ENCODE assay signal across 15 cellular contexts in genomic region chr19:18586311-18586710, GRCh38. TPM values are rescaled to one million over a fixed set of nuclear protein-coding genes. Genes with fewer than 3 reads are reported as not detected.
A peak's percentile ranks its signal among the peaks of the same experiment; 100 is the strongest.
DNase-seq lines count a peak whose midpoint lies in the region; ATAC-seq, FAIRE-seq and TF ChIP-seq lines count a peak whose summit lies in the region.
"Had no signal": no experiment of that assay in that cellular context is flagged by ENCODE, and none has a peak within 500 bp of the region (broad histone marks: within the 10 kb centered on the region; RNA-seq: fewer than 3 reads in every experiment).

No MANE protein-coding gene starts in this region.

- H3K9me3 Mint-ChIP-seq in endothelial cell (ENCODE audit: unreplicated experiment) = no peaks in the 10 kb centered on the region

- WGBS in pancreas, 2 donors = 46 to 63% methylated on average over 2 of the region's 2 CpGs

- peaks cover 38% of the 10 kb centered on the region for H3K4me1 Mint-ChIP-seq in endothelial cell (ENCODE audit: unreplicated experiment)

- H3K27ac ChIP-seq in A673 (ENCODE audit: low read depth, low read length, poor library complexity, severe bottlenecking) (no peak overlapping the region), pancreas (no peak overlapping the region)
- H3K27ac ChIP-seq: SJSA1 had no signal

- peaks cover 13% of the 10 kb centered on the region for H3K27me3 Mint-ChIP-seq in endothelial cell (ENCODE audit: unreplicated experiment)

- ATAC-seq in pancreas (no peak), HG02610 (IDR thresholded peaks at IDR 0.05; ENCODE audit: unreplicated experiment) (no peak), Right ventricle myocardium superior (ENCODE audit: poor library complexity) (no peak)

- no peak for FAIRE-seq in pancreas (lab: Jason Lieb, UNC)

- no peak overlapping the region for H3K4me3 ChIP-seq in A673 (ENCODE audit: low read depth, low read length, poor library complexity, severe bottlenecking)
- H3K4me3 ChIP-seq in pancreas = no peak overlapping the region
- H3K4me3 ChIP-seq: SJSA1 had no signal

- POLR2A ChIA-PET in A673 (lab: Charles Lee; ENCODE audit: low non-redundant PET) = no interaction called here

- H3K9me3 ChIP-seq in A673 (ENCODE audit: low read depth, low read length, poor library complexity, severe bottlenecking) = no peaks in the 10 kb centered on the region
- H3K9me3 ChIP-seq in pancreas = no peaks in the 10 kb centered on the region
- H3K9me3 ChIP-seq: BE2C, SJSA1 had no signal

- CTCF ChIA-PET in A673 (lab: Charles Lee) = no interaction called here

- H3K27me3 ChIP-seq in A673 (replicated peaks; ENCODE audit: insufficient read depth, low read depth, low read length, poor library complexity) (no peaks in the 10 kb centered on the region), pancreas (no peaks in the 10 kb centered on the region)
- H3K27me3 ChIP-seq: BE2C, SJSA1 had no signal

- peak overlapping the region; percentile 84 for H3K27ac Mint-ChIP-seq in endothelial cell (ENCODE audit: unreplicated experiment)

- H3K36me3 Mint-ChIP-seq in endothelial cell (ENCODE audit: low read depth, unreplicated experiment) = peaks cover 12% of the 10 kb centered on the region

- H3K4me3 Mint-ChIP-seq in endothelial cell (ENCODE audit: unreplicated experiment) = no peak overlapping the region

- H3K4me1 ChIP-seq in A673 (ENCODE audit: insufficient read depth, low read length, poor library complexity, severe bottlenecking) (peaks cover 16% of the 10 kb centered on the region), pancreas (peaks cover 0 to 6% (median 5%) of the 10 kb centered on the region in 3 donors)

- H3K36me3 ChIP-seq in A673 (ENCODE audit: insufficient read depth, low read length, poor library complexity, severe bottlenecking) (no peaks in the 10 kb centered on the region), pancreas (peaks cover 0 to 6% (median 0%) of the 10 kb centered on the region in 3 donors)
- H3K36me3 ChIP-seq: BE2C had no signal

- TF ChIP-seq CTCF in A673 (conservative IDR thresholded peaks at IDR 0.05; ENCODE audit: low read depth, low read length) (0 out of 2 replicates have a peak, but pooled peaks have one; percentile 13), endothelial cell (IDR thresholded peaks at IDR 0.05; ENCODE audit: unreplicated experiment) (no peak), pancreas (IDR thresholded peaks at IDR 0.05) (no peak)

- BruUV-seq in A673 (replicated peaks; lab: Mats Ljungman, UMichigan) = no TSS peak

- DNase-seq in A673 (ENCODE audit: low spot score) = no peak
- DNase-seq in GF-D8 (lab: John Stamatoyannopoulos, UW) = peak; percentile 39
- peak; percentile 43 for DNase-seq in NOMO-1 treated with dmso at 0.1 percent for 144 hours (lab: John Stamatoyannopoulos, UW; ENCODE audit: unreplicated experiment)
- DNase-seq in endothelial cell (ENCODE audit: low spot score) = no peak
- DNase-seq in pancreas = no peak
- DNase-seq in foreskin melanocyte = no peak
- DNase-seq in Right ventricle myocardium superior = no peak
- DNase-seq: activated gamma-delta T cell treated with Interleukin-2 at 50 U/mL for 16 hours, BE2C, NCI-H1092, NCI-H510A, retina had no signal

- intact Hi-C loops in A673 (cut with micrococcal nuclease; ENCODE audit: unreplicated experiment) = no loop called here
- intact Hi-C loops in pancreas (cut with DNase I) = no loop called here
- intact Hi-C loops in Right ventricle myocardium superior (cut with DNase I) = no loop called here

RNA-seq across cellular contexts. Expression of gene REX1BD, which starts 2.3 kb away (rescaled TPM):
- 61.4 and 74.9 TPM in 2 replicates for total RNA-seq in A673 (2021)
- total RNA-seq in endothelial cell (ENCODE audit: unreplicated experiment) = 88.8 TPM
- total RNA-seq in pancreas = 10 to 100 TPM; 30.0 to 46.2 (median 36.1) TPM
- 100 to 1,000 TPM; 122 to 158 TPM for polyA plus RNA-seq in pancreas
- 94.8 TPM for total RNA-seq in Right ventricle myocardium superior

RNA-seq across cellular contexts. Expression of gene UBA52, which starts 14.7 kb away (rescaled TPM):
- total RNA-seq in A673 (2021) (1,270 and 1,348 TPM in 2 replicates), endothelial cell (ENCODE audit: unreplicated experiment) (1,465 TPM), pancreas (100 to 1,000 TPM; 522 to 838 (median 679) TPM), Right ventricle myocardium superior (684 TPM)
- 100 to 1,000 TPM; 402 to 680 TPM for polyA plus RNA-seq in pancreas

RNA-seq across cellular contexts. Expression of gene CRLF1, which starts 20.3 kb away (rescaled TPM):
- total RNA-seq in A673 (2021) = 192 and 305 TPM in 2 replicates
- 0.74 TPM for total RNA-seq in endothelial cell (ENCODE audit: unreplicated experiment)
- 1 to 10 TPM in 5 of 6 donors, under 1 TPM in 1; 0.87 to 9.1 (median 4.1) TPM for total RNA-seq in pancreas
- polyA plus RNA-seq in pancreas = 10 to 100 TPM in 1 of 2 donors, 1 to 10 TPM in 1; 9.6 to 20.3 TPM
- total RNA-seq in Right ventricle myocardium superior = 20.6 TPM

RNA-seq across cellular contexts. Expression of gene TMEM59L, which starts 26.4 kb away (rescaled TPM):
- total RNA-seq in A673 (2021) (9.3 and 18.0 TPM in 2 replicates), endothelial cell (ENCODE audit: unreplicated experiment) (0.15 TPM), pancreas (1 to 10 TPM in 2 of 6 donors, under 1 TPM in 4; 0.56 to 4.4 (median 0.94) TPM), Right ventricle myocardium superior (1.6 TPM)
- polyA plus RNA-seq in pancreas = 1 to 10 TPM; 5.2 to 8.9 TPM
- total RNA-seq: mononuclear cell, SJSA1 had no signal

RNA-seq across cellular contexts. Expression of gene KXD1, which starts 28.6 kb away (rescaled TPM):
- total RNA-seq in A673 (2021) = 111 and 114 TPM in 2 replicates
- total RNA-seq in endothelial cell (ENCODE audit: unreplicated experiment) = 105 TPM
- 10 to 100 TPM; 33.4 to 46.2 (median 41.9) TPM for total RNA-seq in pancreas
- polyA plus RNA-seq in pancreas = 10 to 100 TPM; 48.7 to 66.9 TPM
- 44.4 TPM for total RNA-seq in Right ventricle myocardium superior

Comparison
In these comparisons a context has a peak if more than half of its experiments do, and no peak if none do; other contexts are left out.
1. DNase-seq: peak in GF-D8 (single experiment) and NOMO-1 treated with dmso at 0.1 percent for 144 hours (single experiment); none in A673 (single experiment), endothelial cell (single experiment), pancreas (0 of 6), foreskin melanocyte (single experiment) and Right ventricle myocardium superior (single experiment).